In genomic region chr7:98643232-98643985, GRCh38 we compare ENCODE assay signal across 1 cellular context.
TF ChIP-seq lines count a peak whose summit lies in the region.

No MANE protein-coding gene starts in this region.

TF ChIP-seq in GM12878, 131 proteins besides CTCF, POLR2A, EP300 and RAD21 (continued from another document):
- no peak for TF ChIP-seq BCL3 (IDR thresholded peaks at IDR 0.05; ENCODE audit: borderline replicate concordance, insufficient read depth, low read depth, low read length, poor library complexity, severe bottlenecking)
